8 cellular contexts compared by ENCODE assay signal in the genomic region with DNA sequence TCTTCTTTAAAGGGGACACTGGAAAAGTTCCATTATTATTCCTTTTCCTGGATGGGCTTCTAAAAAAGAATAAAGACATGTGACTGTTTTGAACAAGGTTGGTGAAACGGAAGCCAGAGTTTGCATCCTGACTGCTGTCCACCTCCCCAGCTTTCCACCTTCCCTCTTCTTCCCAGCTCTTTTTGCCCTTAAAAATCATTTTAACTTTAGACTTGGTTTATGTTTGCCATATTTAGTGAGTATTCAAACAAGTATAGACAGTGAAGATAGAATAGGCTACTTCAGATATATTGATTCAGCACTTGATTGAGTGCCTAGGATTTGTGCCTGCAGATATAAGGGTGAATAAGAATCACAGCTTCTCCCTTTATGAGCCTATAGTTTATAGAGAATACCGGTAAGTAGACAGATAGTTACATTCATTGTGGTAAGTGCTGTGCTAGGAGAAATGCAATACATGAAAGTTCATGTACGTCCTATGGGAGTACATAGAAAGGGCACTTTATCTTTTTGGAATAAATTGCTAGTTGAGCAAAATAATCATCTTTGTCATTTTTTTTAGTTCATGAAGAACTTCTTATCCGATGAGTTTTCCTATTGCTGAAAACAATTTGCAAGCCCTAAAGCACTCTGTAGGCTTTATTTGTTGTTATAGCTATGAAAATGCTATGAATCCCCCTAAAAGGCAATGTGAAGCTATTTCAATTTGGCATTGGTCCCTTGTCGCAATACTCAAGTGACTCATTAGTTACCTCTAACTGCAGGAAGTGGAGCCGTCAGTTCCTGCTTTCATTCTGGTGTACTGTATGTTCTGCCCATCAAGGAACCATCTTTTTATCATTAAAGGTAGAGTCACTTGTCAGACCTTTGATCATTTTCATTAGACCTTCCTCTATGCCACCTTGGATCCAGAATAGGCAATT. TPM values are rescaled to one million over a fixed set of nuclear protein-coding genes. Genes with fewer than 3 reads are reported as not detected.
DNase-seq lines count a peak whose midpoint lies in the region; ATAC-seq and TF ChIP-seq lines count a peak whose summit lies in the region.

No MANE protein-coding gene starts in this region.

- no peak overlapping the region for H3K27ac ChIP-seq in A673 (ENCODE audit: low read depth, low read length, poor library complexity, severe bottlenecking)
- no peak overlapping the region for H3K27ac ChIP-seq in Panc1 (ENCODE audit: low read length)

- TF ChIP-seq CTCF in A673 (conservative IDR thresholded peaks at IDR 0.05; ENCODE audit: low read depth, low read length) = peak; percentile 35; the same call in 1 of the 2 replicates
- peak; percentile 53 for TF ChIP-seq CTCF in Panc1 (IDR thresholded peaks at IDR 0.05)

- no peak overlapping the region for H3K4me3 ChIP-seq in A673 (ENCODE audit: low read depth, low read length, poor library complexity, severe bottlenecking)
- H3K4me3 ChIP-seq in Panc1 (ENCODE audit: low read depth in 2 of 2, low read length in 2 of 2) = no peak overlapping the region

- peaks cover 31% of the 10 kb centered on the region for H3K4me1 ChIP-seq in A673 (ENCODE audit: insufficient read depth, low read length, poor library complexity, severe bottlenecking)
- H3K4me1 ChIP-seq in Panc1 (ENCODE audit: control insufficient read depth, insufficient read depth, low read length) = no peaks in the 10 kb centered on the region

- DNase-seq in A673 (ENCODE audit: low spot score) (peak; percentile 61), Panc1 (ENCODE audit: low read depth, low spot score) (no peak), dermis microvascular lymphatic vessel endothelial cell (ENCODE audit: low read depth in 2 of 2) (peak; percentile 40 to 65), posterior cingulate gyrus (no peak), NAMALWA (ENCODE audit: low spot score) (no peak), NCI-H1436 (lab: John Stamatoyannopoulos, UW) (no peak)
- no peak for DNase-seq in stimulated activated CD4-positive, alpha-beta T cell treated with anti-CD3 and anti-CD28 coated beads, Interleukin-4, amount 100 ng/mL, for 4 hours

- no peaks in the 10 kb centered on the region for H3K36me3 ChIP-seq in A673 (ENCODE audit: insufficient read depth, low read length, poor library complexity, severe bottlenecking)
- no peaks in the 10 kb centered on the region for H3K36me3 ChIP-seq in Panc1 (ENCODE audit: control insufficient read depth, insufficient read depth, low read length)

- BruUV-seq in A673 (replicated peaks; lab: Mats Ljungman, UMichigan) = no TSS peak
- no TSS peak for BruUV-seq in Panc1 (replicated peaks; lab: Mats Ljungman, UMichigan)

- peak; percentile 53 for ATAC-seq in GM18502 (IDR thresholded peaks at IDR 0.05; ENCODE audit: poor library complexity, unreplicated experiment)
- ATAC-seq in Panc1 = no peak

- H3K27me3 ChIP-seq in A673 (replicated peaks; ENCODE audit: insufficient read depth, low read depth, low read length, poor library complexity) = no peaks in the 10 kb centered on the region
- no peaks in the 10 kb centered on the region for H3K27me3 ChIP-seq in Panc1 (ENCODE audit: control insufficient read depth, insufficient read depth, low read length)

- intact Hi-C loops in A673 (cut with micrococcal nuclease; ENCODE audit: unreplicated experiment) (loop anchor here (2.0 to 10.0 kb wide), 2 partner anchors 158 to 638 kb away; no protein-coding TSS in a partner anchor), Panc1 (cut with micrococcal nuclease; ENCODE audit: unreplicated experiment) (no loop called here), posterior cingulate gyrus (cut with DNase I) (no loop called here)

- POLR2A ChIA-PET in A673 (lab: Charles Lee; ENCODE audit: low non-redundant PET) = interaction anchor here (0.6 kb wide), 1 partner anchor 10 kb away, joined by 3 read pairs; no protein-coding TSS in a partner anchor
- POLR2A ChIA-PET in Panc1 (lab: Charles Lee) = interaction anchor here (0.5 kb wide), 1 partner anchor 650 kb away, joined by 3 read pairs; no protein-coding TSS in a partner anchor

- in situ Hi-C loops in Panc1 (cut with HindIII; ENCODE audit: low pct_unique_long_range_greater_than_20kb, low sequenced_read_pairs) = no loop called here

- CTCF ChIA-PET in A673 (lab: Charles Lee) = interaction anchor here (0.6 to 3.0 kb wide), 8 partner anchors 9 to 634 kb away, joined by 3 to 22 read pairs (median 5); partner anchors contain the start of gene STRIP2
- CTCF ChIA-PET in Panc1 (lab: Charles Lee) = interaction anchor here (2.0 kb wide), 1 partner anchor 10 kb away, joined by 16 read pairs; no protein-coding TSS in a partner anchor

- H3K9me3 ChIP-seq in A673 (ENCODE audit: low read depth, low read length, poor library complexity, severe bottlenecking) = no peaks in the 10 kb centered on the region
- no peaks in the 10 kb centered on the region for H3K9me3 ChIP-seq in Panc1 (ENCODE audit: control insufficient read depth, insufficient read depth, low read depth, low read length)

RNA-seq across cellular contexts. Expression of gene STRIP2, which starts 57.2 kb away (rescaled TPM):
- 9.1 and 10.7 TPM in 2 replicates for total RNA-seq in A673 (2021)
- total RNA-seq in Panc1 (2021; ENCODE audit: unreplicated experiment) = 5.1 TPM
- 2.4 TPM for polyA plus RNA-seq in Panc1 (2012; ENCODE audit: insufficient read length)
- 2.3 TPM in 2 replicates for total RNA-seq in dermis microvascular lymphatic vessel endothelial cell

Comparison
In these comparisons a context has a peak if more than half of its experiments do, and no peak if none do; other contexts are left out.
1. DNase-seq: peak in A673 (single experiment) and dermis microvascular lymphatic vessel endothelial cell (2 of 2); none in Panc1 (single experiment), posterior cingulate gyrus (0 of 10), NAMALWA (single experiment), stimulated activated CD4-positive, alpha-beta T cell treated with anti-CD3 and anti-CD28 coated beads, Interleukin-4, amount 100 ng/mL, for 4 hours (0 of 2) and NCI-H1436 (single experiment).